Comparison of ENCODE assay signal across 8 cellular contexts in genomic region chr6:113857565-113858066, GRCh38. TPM values are rescaled to one million over a fixed set of nuclear protein-coding genes. Genes with fewer than 3 reads are reported as not detected.
DNase-seq lines count a peak whose midpoint lies in the region; ATAC-seq and TF ChIP-seq lines count a peak whose summit lies in the region.

No MANE protein-coding gene starts in this region.

- H3K27me3 ChIP-seq in ACC112 (ENCODE audit: insufficient read depth, low read length): no peaks in the 10 kb centered on the region
- peaks cover 21% of the 10 kb centered on the region for H3K27me3 ChIP-seq in left ventricle myocardium inferior (ENCODE audit: low read depth)
- H3K27me3 ChIP-seq in skeletal muscle tissue (ENCODE audit: control insufficient read depth in 3 of 3, insufficient read depth in 3 of 3, low read length in 3 of 3): no peaks in the 10 kb centered on the region

- H3K4me1 ChIP-seq in ACC112 (ENCODE audit: control insufficient read depth, insufficient read depth, low read length, unreplicated experiment) (peaks cover 16% of the 10 kb centered on the region), left ventricle myocardium inferior (peaks cover 70% of the 10 kb centered on the region), skeletal muscle tissue (ENCODE audit: control insufficient read depth in 3 of 3, insufficient read depth in 3 of 3, low read length in 3 of 3) (peaks cover 6 to 22% (median 16%) of the 10 kb centered on the region in 3 donors)

- peak overlapping the region; percentile 96 for H2AFZ ChIP-seq in ACC112 (ENCODE audit: low read length, unreplicated experiment)

- no peak for ATAC-seq in HG02938 (IDR thresholded peaks at IDR 0.05; ENCODE audit: unreplicated experiment)

- DNase-seq in GM13976 (ENCODE audit: low spot score): peak; percentile 24
- DNase-seq in activated CD8-positive, alpha-beta memory T cell treated with anti-CD3 and anti-CD28 coated beads, Interleukin-2, amount 50 U/mL, for 48 hours: peak; percentile 54
- DNase-seq in left ventricle myocardium inferior: peak; percentile 21
- DNase-seq in NCI-H1105 treated with DMSO at 0.1 percent for 48 hours (lab: John Stamatoyannopoulos, UW): no peak
- no peak for DNase-seq in mucosa of gallbladder (ENCODE audit: low spot score)

- peaks cover 12% of the 10 kb centered on the region for H3K36me3 ChIP-seq in ACC112 (ENCODE audit: insufficient read depth, low read length)
- no peaks in the 10 kb centered on the region for H3K36me3 ChIP-seq in left ventricle myocardium inferior
- no peaks in the 10 kb centered on the region for H3K36me3 ChIP-seq in skeletal muscle tissue (ENCODE audit: control insufficient read depth in 3 of 3, insufficient read depth in 3 of 3, low read length in 3 of 3)

- peaks cover 52% of the 10 kb centered on the region for H3K79me2 ChIP-seq in ACC112 (ENCODE audit: control insufficient read depth, insufficient read depth, low read length, unreplicated experiment)

- H3K4me3 ChIP-seq in ACC112 (ENCODE audit: low read depth, low read length) (peak overlapping the region; percentile 98), left ventricle myocardium inferior (peak overlapping the region; percentile 89), skeletal muscle tissue (ENCODE audit: low read length in 3 of 3) (peak overlapping the region; percentile 80 to 87 (median 82))

- H3K9ac ChIP-seq in skeletal muscle tissue (ENCODE audit: low read depth in 1 of 3, low read length in 3 of 3): peak overlapping the region; percentile 94 to 96 (median 95)

- H3K27ac ChIP-seq in ACC112 (ENCODE audit: low read depth, low read length) (peak overlapping the region; percentile 87), left ventricle myocardium inferior (replicated peaks) (peak overlapping the region; percentile 94), skeletal muscle tissue (ENCODE audit: low read depth, low read length) (peak overlapping the region; percentile 96)

- in situ Hi-C loops in GM13976 (cut with MboI; ENCODE audit: low sequenced_read_pairs, unreplicated experiment): loop anchor here (5.0 to 10.0 kb wide), 2 partner anchors 103 to 210 kb away; no protein-coding TSS in a partner anchor

- H3K9me3 ChIP-seq in left ventricle myocardium inferior (replicated peaks): no peaks in the 10 kb centered on the region
- no peaks in the 10 kb centered on the region for H3K9me3 ChIP-seq in skeletal muscle tissue (ENCODE audit: control insufficient read depth in 3 of 3, low read length in 3 of 3)

- intact Hi-C loops in left ventricle myocardium inferior (cut with micrococcal nuclease): loop anchor here (10.0 kb wide), 2 partner anchors 183 to 293 kb away; no protein-coding TSS in a partner anchor

- no peak for TF ChIP-seq CTCF in GM13976 (IDR thresholded peaks at IDR 0.05; ENCODE audit: borderline replicate concordance, control extremely low read depth, extremely low read depth, insufficient read depth, missing control alignments)
- no peak for TF ChIP-seq CTCF in left ventricle myocardium inferior (IDR thresholded peaks at IDR 0.05; ENCODE audit: borderline replicate concordance)

RNA-seq across cellular contexts. Expression of gene MARCKS, which starts 0.5 kb away (rescaled TPM):
- total RNA-seq in left ventricle myocardium inferior (21.0 TPM), skeletal muscle tissue (146 TPM), mucosa of gallbladder (114 TPM)

Comparison
In these comparisons a context has a peak if more than half of its experiments do, and no peak if none do; other contexts are left out.
1. DNase-seq: peak in GM13976 (single experiment), activated CD8-positive, alpha-beta memory T cell treated with anti-CD3 and anti-CD28 coated beads, Interleukin-2, amount 50 U/mL, for 48 hours (single experiment) and left ventricle myocardium inferior (single experiment); none in NCI-H1105 treated with DMSO at 0.1 percent for 48 hours (single experiment) and mucosa of gallbladder (single experiment).
2. Peak in every context shown above with its lines, with median percentiles within 50 percentile points of each other: H3K27ac ChIP-seq and H3K4me3 ChIP-seq.